In genomic region chr10:118841881-118842605, GRCh38 we compare ENCODE assay signal across 30 cellular contexts.
"Had no signal": no experiment of that assay in that cellular context is flagged by ENCODE, and none has a peak within 500 bp of the region (broad histone marks: within the 10 kb centered on the region; RNA-seq: fewer than 3 reads in every experiment).

No MANE protein-coding gene starts in this region.

- H2AFZ ChIP-seq: hepatocyte had no signal

- H3K36me3 Mint-ChIP-seq: natural killer cell treated with Interleukin-12 subunit alpha and Interleukin-12 subunit beta and Interleukin-15 and Interleukin-18, amount 100 ng/mL, for 72 hours; stimulated activated naive B cell treated with anti-CD40 and anti-IgM and Interleukin-4, amounts not matched to agents 10 μg/mL and 1 μg/mL and 100 μg/mL, for 72 hours had no signal

- H3K4me3 ChIP-seq: heart right ventricle, hepatocyte, lower lobe of right lung, mucosa of descending colon, pancreas, prostate gland, skin epidermis, stomach, suprapubic skin, thoracic aorta, tibial artery, upper lobe of right lung had no signal

- H3K9me3 Mint-ChIP-seq: natural killer cell treated with Interleukin-12 subunit alpha and Interleukin-12 subunit beta and Interleukin-15 and Interleukin-18, amount 100 ng/mL, for 72 hours; stimulated activated naive B cell treated with anti-CD40 and anti-IgM and Interleukin-4, amounts not matched to agents 10 μg/mL and 1 μg/mL and 100 μg/mL, for 72 hours had no signal

- H3K9me3 ChIP-seq: heart right ventricle, lower lobe of right lung, mucosa of descending colon, pancreas, prostate gland, stomach, suprapubic skin, thoracic aorta, tibial artery, upper lobe of right lung had no signal

- DNase-seq: heart right ventricle; kidney glomerular epithelial cell; left cardiac atrium; lower lobe of right lung; mammary epithelial cell; mesenchymal stem cell; midbrain; mucosa of descending colon; naive thymus-derived CD4-positive, alpha-beta T cell; nucleus accumbens; pancreas; posterior cingulate gyrus; retina; right cardiac atrium; stimulated activated CD4-positive, alpha-beta T cell treated with anti-CD3 and anti-CD28 coated beads, Interleukin-12 subunit alpha, Interleukin-12 subunit beta, amount 100 ng/mL, for 4 hours; stimulated activated CD4-positive, alpha-beta T cell treated with anti-CD3 and anti-CD28 coated beads, Interleukin-15, amount 100 ng/mL, for 24 hours; stimulated activated CD4-positive, alpha-beta T cell treated with anti-CD3 and anti-CD28 coated beads, Interleukin-2, amount 100 ng/mL, for 24 hours; stimulated activated CD4-positive, alpha-beta T cell treated with anti-CD3 and anti-CD28 coated beads, Interleukin-4, amount 100 ng/mL, for 1 hour; stimulated activated naive B cell treated with anti-CD40 and anti-IgM and Interleukin-4, amounts not matched to agents 10 μg/mL and 1 μg/mL and 100 μg/mL, for 72 hours; stimulated activated naive CD8-positive, alpha-beta T cell treated with anti-CD3 and anti-CD28 coated beads, Interleukin-15, Interleukin-2, amounts not matched to agents 100 U/mL and 50 U/mL, for 24 hours; stomach; tibial artery; trophoblast cell; upper lobe of right lung had no signal

- H3K27ac ChIP-seq: heart right ventricle, hepatocyte, lower lobe of right lung, pancreas, prostate gland, stomach, suprapubic skin, thoracic aorta, tibial artery, upper lobe of right lung had no signal

- H3K4me2 ChIP-seq: hepatocyte had no signal

- H3K4me3 Mint-ChIP-seq: naive thymus-derived CD4-positive, alpha-beta T cell; natural killer cell treated with Interleukin-12 subunit alpha and Interleukin-12 subunit beta and Interleukin-15 and Interleukin-18, amount 100 ng/mL, for 72 hours; stimulated activated naive B cell treated with anti-CD40 and anti-IgM and Interleukin-4, amounts not matched to agents 10 μg/mL and 1 μg/mL and 100 μg/mL, for 72 hours had no signal

- H3K27ac Mint-ChIP-seq: naive thymus-derived CD4-positive, alpha-beta T cell; natural killer cell treated with Interleukin-12 subunit alpha and Interleukin-12 subunit beta and Interleukin-15 and Interleukin-18, amount 100 ng/mL, for 72 hours; stimulated activated naive B cell treated with anti-CD40 and anti-IgM and Interleukin-4, amounts not matched to agents 10 μg/mL and 1 μg/mL and 100 μg/mL, for 72 hours had no signal

- H3K4me1 Mint-ChIP-seq: stimulated activated naive B cell treated with anti-CD40 and anti-IgM and Interleukin-4, amounts not matched to agents 10 μg/mL and 1 μg/mL and 100 μg/mL, for 72 hours had no signal

- H3K27me3 ChIP-seq: heart right ventricle, hepatocyte, pancreas, stomach, suprapubic skin, tibial artery, upper lobe of right lung had no signal

- H3K4me1 ChIP-seq: lower lobe of right lung, prostate gland had no signal

- H3K36me3 ChIP-seq: heart right ventricle, lower lobe of right lung, pancreas, prostate gland, stomach, suprapubic skin, thoracic aorta, tibial artery, upper lobe of right lung had no signal
